Comparison of ENCODE assay signal across 9 cellular contexts in genomic region chr15:98983333-98983732, GRCh38. TPM values are rescaled to one million over a fixed set of nuclear protein-coding genes. Genes with fewer than 3 reads are reported as not detected.
DNase-seq lines count a peak whose midpoint lies in the region; ATAC-seq and TF ChIP-seq lines count a peak whose summit lies in the region.
"Had no signal": no experiment of that assay in that cellular context is flagged by ENCODE, and none has a peak within 500 bp of the region (broad histone marks: within the 10 kb centered on the region; RNA-seq: fewer than 3 reads in every experiment).

No MANE protein-coding gene starts in this region.

- H3K27ac ChIP-seq in epithelial cell of prostate (peak overlapping the region; percentile 11), osteoblast (ENCODE audit: low read depth, low read length) (peak overlapping the region; percentile 15), dorsolateral prefrontal cortex (no peak overlapping the region), hepatocyte (no peak overlapping the region)

- TF ChIP-seq CTCF in osteoblast (IDR thresholded peaks at IDR 0.05; ENCODE audit: extremely low read depth, low read depth, low read length) (no peak), dorsolateral prefrontal cortex (IDR thresholded peaks at IDR 0.05 in 54 of 56, conservative IDR thresholded peaks at IDR 0.05 in 2 of 56; ENCODE audit: low read depth in 1 of 56, partially characterized antibody in 56 of 56) (no peak), hepatocyte (IDR thresholded peaks at IDR 0.05; ENCODE audit: poor library complexity) (no peak)

- no peaks in the 10 kb centered on the region for H3K79me2 ChIP-seq in osteoblast (ENCODE audit: insufficient read depth, low read length)
- no peaks in the 10 kb centered on the region for H3K79me2 ChIP-seq in hepatocyte

- no peak overlapping the region for H2AFZ ChIP-seq in osteoblast (ENCODE audit: low read length)
- H2AFZ ChIP-seq in hepatocyte, result no peak overlapping the region

- DNase-seq in EH (ENCODE audit: low read depth) (peak; percentile 89), NCI-H69 (lab: John Stamatoyannopoulos, UW) (peak; percentile 63), epithelial cell of prostate (ENCODE audit: low read depth, low spot score) (peak; percentile 63), osteoblast (ENCODE audit: insufficient read length, low spot score, missing footprints) (peak; percentile 93), mesenteric fat pad (ENCODE audit: low spot score) (no peak), dorsolateral prefrontal cortex (no peak), hepatocyte (ENCODE audit: low spot score) (no peak)

- H4K20me1 ChIP-seq in osteoblast (ENCODE audit: insufficient read depth, low read length) (no peaks in the 10 kb centered on the region), hepatocyte (ENCODE audit: insufficient read depth, poor library complexity, severe bottlenecking) (no peaks in the 10 kb centered on the region)

- intact Hi-C loops in dorsolateral prefrontal cortex (cut with DNase I), result no loop called here

- H3K36me3 ChIP-seq in osteoblast (ENCODE audit: insufficient read depth, low read length), result no peaks in the 10 kb centered on the region
- H3K36me3 ChIP-seq in hepatocyte (replicated peaks; ENCODE audit: insufficient read depth, low read depth), result no peaks in the 10 kb centered on the region

- ATAC-seq in GM18861 (IDR thresholded peaks at IDR 0.05; ENCODE audit: unreplicated experiment), result no peak

- peaks cover 18% of the 10 kb centered on the region for H3K4me1 ChIP-seq in osteoblast (ENCODE audit: insufficient read depth, low read length)
- H3K4me1 ChIP-seq in hepatocyte (ENCODE audit: insufficient read depth), result peaks cover 6% of the 10 kb centered on the region

- H3K4me3 ChIP-seq in osteoblast (ENCODE audit: insufficient read depth, low read length) (no peak overlapping the region), dorsolateral prefrontal cortex (no peak overlapping the region), hepatocyte (no peak overlapping the region)

- H3K9me2 ChIP-seq in hepatocyte (replicated peaks; ENCODE audit: insufficient read depth), result no peaks in the 10 kb centered on the region

- WGBS in hepatocyte (ENCODE audit: low lambda C conversion rate, missing lambda C conversion rate), result 54% methylated on average over 2 of the region's 2 CpGs

- H3K4me2 ChIP-seq in osteoblast (ENCODE audit: insufficient read depth, low read length) (peak overlapping the region; percentile 12), hepatocyte (no peak overlapping the region)

- H3K27me3 ChIP-seq in osteoblast (ENCODE audit: insufficient read depth, low read length) (no peaks in the 10 kb centered on the region), dorsolateral prefrontal cortex (no peaks in the 10 kb centered on the region), hepatocyte (no peaks in the 10 kb centered on the region)

- no peaks in the 10 kb centered on the region for H3K9me3 ChIP-seq in osteoblast (ENCODE audit: low read depth, low read length)
- H3K9me3 ChIP-seq in hepatocyte (ENCODE audit: low read depth), result no peaks in the 10 kb centered on the region

RNA-seq across cellular contexts. Expression of gene PGPEP1L, which starts 24.3 kb away (rescaled TPM):
- not detected in 2 replicates for total RNA-seq in osteoblast
- not detected for total RNA-seq in mesenteric fat pad
- total RNA-seq in dorsolateral prefrontal cortex, result 1 to 10 TPM in 66 of 120 experiments, under 1 TPM in 41, not detected in 13; 0.36 to 3.0 (median 1.2) TPM
- total RNA-seq in hepatocyte, result not detected in 2 replicates
- polyA plus RNA-seq in hepatocyte, result not detected in 2 replicates
- total RNA-seq: activated CD8-positive, alpha-beta memory T cell treated with anti-CD3 and anti-CD28 coated beads for 36 hours had no signal

Comparison
In these comparisons a context has a peak if more than half of its experiments do, and no peak if none do; other contexts are left out.
1. DNase-seq: peak in EH (single experiment), NCI-H69 (single experiment), epithelial cell of prostate (single experiment) and osteoblast (single experiment); none in mesenteric fat pad (single experiment), dorsolateral prefrontal cortex (0 of 10) and hepatocyte (single experiment).
2. H3K27ac ChIP-seq: peak in epithelial cell of prostate (single experiment) and osteoblast (single experiment); none in dorsolateral prefrontal cortex (0 of 59) and hepatocyte (single experiment).